Comparison of ENCODE assay signal across 20 cellular contexts in genomic region chr3:69103123-69103522, GRCh38. TPM values are rescaled to one million over a fixed set of nuclear protein-coding genes. Genes with fewer than 3 reads are reported as not detected.
DNase-seq lines count a peak whose midpoint lies in the region; ATAC-seq and TF ChIP-seq lines count a peak whose summit lies in the region.
"Had no signal": no experiment of that assay in that cellular context is flagged by ENCODE, and none has a peak within 500 bp of the region (broad histone marks: within the 10 kb centered on the region; RNA-seq: fewer than 3 reads in every experiment).

No MANE protein-coding gene starts in this region.

- no peak overlapping the region for H3K9ac ChIP-seq in mammary epithelial cell (ENCODE audit: insufficient read depth, low read length)

- no peak overlapping the region for H3K4me2 ChIP-seq in mammary epithelial cell (ENCODE audit: insufficient read depth, low read depth, low read length)

- H3K27me3 ChIP-seq in heart left ventricle = no peaks in the 10 kb centered on the region
- H3K27me3 ChIP-seq in mammary epithelial cell (ENCODE audit: insufficient read depth, low read length) = no peaks in the 10 kb centered on the region
- H3K27me3 ChIP-seq in testis = no peaks in the 10 kb centered on the region

- no peak for DNase-seq in heart left ventricle
- DNase-seq in left cardiac atrium = no peak
- no peak for DNase-seq in memory B cell (ENCODE audit: low spot score in 2 of 2)
- no peak for DNase-seq in stimulated activated CD8-positive, alpha-beta memory T cell treated with anti-CD3 and anti-CD28 coated beads, Interleukin-4, amount 100 ng/mL, for 48 hours
- DNase-seq in mammary epithelial cell = no peak
- no peak for DNase-seq in testis
- DNase-seq: ACHN, AML-193, COR-L47, DMS 273 treated with DMSO at 0.1 percent for 48 hours, KBM-7, NCI-H1417 treated with DMSO at 0.1 percent for 48 hours, NCI-H187 treated with DMSO at 0.1 percent for 48 hours, NCI-H226, NCI-H524, RPMI8226 had no signal

- peak; percentile 32 to 70 (median 56) for ATAC-seq in heart left ventricle
- no peak for ATAC-seq in left cardiac atrium
- no peak for ATAC-seq in memory B cell (ENCODE audit: low read depth)
- ATAC-seq: HepG2, PC-3 had no signal

- TF ChIP-seq CTCF in heart left ventricle (IDR thresholded peaks at IDR 0.05) (no peak), VCaP (conservative IDR thresholded peaks at IDR 0.05) (no peak), mammary epithelial cell (conservative IDR thresholded peaks at IDR 0.05 in 1 of 2, IDR thresholded peaks at IDR 0.05 in 1 of 2; ENCODE audit: extremely low read depth in 1 of 2, insufficient read depth in 1 of 2, low read depth in 1 of 2, low read length in 2 of 2) (no peak), testis (IDR thresholded peaks at IDR 0.05) (no peak)

- peak overlapping the region in 10 of 12 donors; percentile 22 to 55 (median 36) for H3K27ac ChIP-seq in heart left ventricle
- H3K27ac ChIP-seq in VCaP = peak overlapping the region; percentile 84; the same call in 1 of the 2 replicates
- no peak overlapping the region for H3K27ac ChIP-seq in mammary epithelial cell (ENCODE audit: insufficient read depth, low read depth, low read length)
- H3K27ac ChIP-seq in testis = no peak overlapping the region

- H3K4me3 ChIP-seq in heart left ventricle = no peak overlapping the region
- H3K4me3 ChIP-seq in mammary epithelial cell (replicated peaks in 1 of 3; ENCODE audit: insufficient read depth in 1 of 3, low read depth in 2 of 3, low read length in 3 of 3) = no peak overlapping the region
- no peak overlapping the region for H3K4me3 ChIP-seq in testis

- H2AFZ ChIP-seq in mammary epithelial cell (ENCODE audit: low read depth, low read length) = no peak overlapping the region

- peak overlapping the region; percentile 84 for H3K27ac Mint-ChIP-seq in memory B cell

- no peaks in the 10 kb centered on the region for H4K20me1 ChIP-seq in mammary epithelial cell (ENCODE audit: insufficient read depth, low read length)

- H3K36me3 Mint-ChIP-seq in memory B cell = peaks cover 25% of the 10 kb centered on the region

- H3K4me1 ChIP-seq in heart left ventricle (peaks cover 4 to 68% (median 53%) of the 10 kb centered on the region in 12 donors), mammary epithelial cell (ENCODE audit: insufficient read depth, low read length) (peaks cover 3% of the 10 kb centered on the region), testis (no peaks in the 10 kb centered on the region)

- CTCF ChIA-PET in mammary epithelial cell (lab: Charles Lee; ENCODE audit: low non-redundant PET) = no interaction called here

- H3K4me3 Mint-ChIP-seq in memory B cell = no peak overlapping the region
- H3K4me3 Mint-ChIP-seq: CD14-positive monocyte had no signal

- WGBS in heart left ventricle, 4 donors = 53 to 60% (median 54%) methylated on average over 3 of the region's 3 CpGs
- WGBS in mammary epithelial cell (ENCODE audit: low coverage, missing lambda C conversion rate) = 86% methylated on average over 3 of the region's 3 CpGs
- 79 to 82% methylated on average over 3 of the region's 3 CpGs for WGBS in testis, 2 donors

- H3K79me2 ChIP-seq in mammary epithelial cell (ENCODE audit: insufficient read depth, low read length) = peaks cover 32% of the 10 kb centered on the region

- peaks cover 0 to 69% (median 54%) of the 10 kb centered on the region in 9 donors for H3K36me3 ChIP-seq in heart left ventricle
- peaks cover 11% of the 10 kb centered on the region for H3K36me3 ChIP-seq in mammary epithelial cell (ENCODE audit: insufficient read depth, low read length)
- no peaks in the 10 kb centered on the region for H3K36me3 ChIP-seq in testis (ENCODE audit: low read depth, missing control alignments)

- H3K9me3 ChIP-seq in heart left ventricle (no peaks in the 10 kb centered on the region), mammary epithelial cell (replicated peaks; ENCODE audit: insufficient read depth, low read length) (no peaks in the 10 kb centered on the region), testis (no peaks in the 10 kb centered on the region)

- dilution Hi-C loops in mammary epithelial cell (cut with HindIII; ENCODE audit: low sequenced_read_pairs) = no loop called here

- H3K9me3 Mint-ChIP-seq in memory B cell = no peaks in the 10 kb centered on the region

- BruUV-seq in mammary epithelial cell (replicated peaks; lab: Mats Ljungman, UMichigan) = no TSS peak

- in situ Hi-C loops in mammary epithelial cell (cut with MboI; ENCODE audit: low sequenced_read_pairs in 2 of 2) = no loop called here

- H3K27me3 Mint-ChIP-seq in memory B cell = no peaks in the 10 kb centered on the region

- TF ChIP-seq POLR2A in heart left ventricle (IDR thresholded peaks at IDR 0.05) (no peak), testis (IDR thresholded peaks at IDR 0.05) (no peak)

- H3K4me1 Mint-ChIP-seq in memory B cell = peaks cover 11% of the 10 kb centered on the region

- intact Hi-C loops in heart left ventricle (cut with DNase I) (no loop called here), left cardiac atrium (cut with DNase I) (no loop called here), mammary epithelial cell (cut with micrococcal nuclease) (no loop called here), testis (cut with DNase I; ENCODE audit: low total_unique reads) (no loop called here)

RNA-seq across cellular contexts. Expression of gene ARL6IP5, which starts 18.4 kb away (rescaled TPM):
- total RNA-seq in heart left ventricle (100 to 1,000 TPM; 164 to 231 (median 197) TPM), left cardiac atrium (100 to 1,000 TPM; 165 to 166 TPM), mammary epithelial cell (100 to 1,000 TPM in 1 of 2 donors, 10 to 100 TPM in 1; 74.7 to 116 TPM), testis (10 to 100 TPM; 61.3 to 70.6 TPM)
- polyA plus RNA-seq in heart left ventricle (100 to 1,000 TPM; 245 to 256 TPM), mammary epithelial cell (77.6 TPM), testis (ENCODE audit: insufficient read depth, low read depth, low replicate concordance) (68.3 TPM)
- 96.9 TPM for polyA minus RNA-seq in mammary epithelial cell

RNA-seq across cellular contexts. Expression of gene LMOD3, which starts 19.3 kb away (rescaled TPM):
- 100 to 1,000 TPM in 8 of 9 donors, 10 to 100 TPM in 1; 95.9 to 233 (median 159) TPM for total RNA-seq in heart left ventricle
- 10 to 100 TPM; 38.6 to 99.8 TPM for polyA plus RNA-seq in heart left ventricle
- 10 to 100 TPM; 49.2 to 52.8 TPM for total RNA-seq in left cardiac atrium
- total RNA-seq in mammary epithelial cell = not detected
- polyA plus RNA-seq in mammary epithelial cell = not detected
- not detected for polyA minus RNA-seq in mammary epithelial cell
- not detected for total RNA-seq in testis
- 0.55 TPM for polyA plus RNA-seq in testis (ENCODE audit: insufficient read depth, low read depth, low replicate concordance)
- total RNA-seq: HepG2, PC-3 had no signal
- polyA plus RNA-seq: CD14-positive monocyte, HepG2 had no signal

RNA-seq across cellular contexts. Expression of gene UBA3, which starts 23.0 kb away (rescaled TPM):
- total RNA-seq in heart left ventricle = 100 to 1,000 TPM in 2 of 9 donors, 10 to 100 TPM in 7; 70.9 to 117 (median 79.4) TPM
- polyA plus RNA-seq in heart left ventricle = 10 to 100 TPM; 45.1 to 57.7 TPM
- total RNA-seq in left cardiac atrium = 10 to 100 TPM; 55.0 to 56.8 TPM
- 10 to 100 TPM; 70.0 to 76.1 TPM for total RNA-seq in mammary epithelial cell
- polyA plus RNA-seq in mammary epithelial cell = 47.7 TPM
- 44.1 TPM for polyA minus RNA-seq in mammary epithelial cell
- 10 to 100 TPM; 43.1 to 56.2 TPM for total RNA-seq in testis
- 39.8 TPM for polyA plus RNA-seq in testis (ENCODE audit: insufficient read depth, low read depth, low replicate concordance)

RNA-seq across cellular contexts. Expression of gene TMF1, which starts 51.0 kb away (rescaled TPM):
- 10 to 100 TPM; 12.6 to 23.4 (median 20.1) TPM for total RNA-seq in heart left ventricle
- polyA plus RNA-seq in heart left ventricle = 10 to 100 TPM in 1 of 2 donors, 1 to 10 TPM in 1; 4.0 to 15.4 TPM
- total RNA-seq in left cardiac atrium = 10 to 100 TPM; 21.4 to 29.6 TPM
- total RNA-seq in mammary epithelial cell = 10 to 100 TPM; 35.4 to 46.3 TPM
- polyA plus RNA-seq in mammary epithelial cell = 11.9 TPM
- polyA minus RNA-seq in mammary epithelial cell = 12.4 TPM
- 10 to 100 TPM; 37.4 to 67.7 TPM for total RNA-seq in testis
- 30.6 TPM for polyA plus RNA-seq in testis (ENCODE audit: insufficient read depth, low read depth, low replicate concordance)

Comparison
In these comparisons a context has a peak if more than half of its experiments do, and no peak if none do; other contexts are left out.
1. ATAC-seq: peak in heart left ventricle (4 of 4); none in left cardiac atrium (0 of 2) and memory B cell (single experiment).
2. H3K27ac ChIP-seq: peak in heart left ventricle (10 of 12) and VCaP (single experiment); none in mammary epithelial cell (single experiment) and testis (0 of 2).
3. RNA of gene LMOD3, which starts 19.3 kb away (total RNA-seq): 95.9 to 233 TPM in heart left ventricle and 49.2 to 52.8 TPM in left cardiac atrium; not detected in testis and not detected in mammary epithelial cell; every median in the first group is over 10 times any median in the second.